ENCODE assay signal across 1 cellular context in the genomic region with DNA sequence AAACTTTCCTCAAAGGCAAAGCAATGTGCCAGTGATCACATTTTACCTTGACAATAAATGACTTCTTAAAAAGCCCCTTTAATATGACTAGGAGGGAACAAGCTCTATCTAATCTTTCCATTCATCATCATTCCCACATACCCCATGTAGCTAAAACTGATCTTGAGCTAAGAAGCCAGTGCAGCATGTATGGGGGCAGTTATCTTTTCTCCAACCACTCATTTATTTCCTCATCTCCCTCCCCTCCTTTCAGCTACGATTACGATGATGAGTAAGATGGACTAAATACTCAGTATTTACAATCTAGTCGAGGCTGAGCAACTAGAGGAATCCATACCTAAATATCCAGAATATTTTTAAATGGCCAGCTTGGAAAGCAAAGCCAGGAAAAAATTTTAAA.
TF ChIP-seq lines count a peak whose summit lies in the region.

No MANE protein-coding gene starts in this region.

TF ChIP-seq in IMR-90, 13 proteins besides CTCF, POLR2A, EP300 and RAD21:
- TF ChIP-seq RCOR1 (IDR thresholded peaks at IDR 0.05; ENCODE audit: insufficient replicate concordance, low read length) (no peak), CHD1 (IDR thresholded peaks at IDR 0.05; ENCODE audit: low read depth, low read length) (no peak), SMC3 (IDR thresholded peaks at IDR 0.05; ENCODE audit: low read depth, low read length) (no peak), FOS (IDR thresholded peaks at IDR 0.05; ENCODE audit: low read depth, low read length) (no peak), MAZ (IDR thresholded peaks at IDR 0.05; ENCODE audit: borderline replicate concordance, low read depth, low read length) (no peak)
